23 cellular contexts compared by ENCODE assay signal in the genomic region with DNA sequence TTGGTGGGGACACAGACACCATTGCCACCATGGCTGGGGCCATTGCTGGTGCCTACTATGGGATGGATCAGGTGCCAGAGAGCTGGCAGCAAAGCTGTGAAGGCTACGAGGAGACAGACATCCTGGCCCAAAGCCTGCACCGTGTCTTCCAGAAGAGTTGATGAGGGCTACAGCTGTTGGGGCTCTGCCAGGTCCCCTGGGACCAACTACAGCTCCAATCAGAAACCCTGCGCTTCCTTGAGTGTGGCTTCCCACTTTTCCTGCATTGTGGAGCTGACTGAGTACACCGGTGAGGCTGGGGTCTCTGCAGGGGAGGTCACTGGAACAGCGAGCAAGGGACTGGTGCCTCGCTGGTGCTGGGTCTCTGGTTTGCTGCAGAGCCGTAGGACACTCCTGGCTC. TPM values are rescaled to one million over a fixed set of nuclear protein-coding genes. Genes with fewer than 3 reads are reported as not detected.
DNase-seq lines count a peak whose midpoint lies in the region; TF ChIP-seq lines count a peak whose summit lies in the region.
"Had no signal": no experiment of that assay in that cellular context is flagged by ENCODE, and none has a peak within 500 bp of the region (broad histone marks: within the 10 kb centered on the region; RNA-seq: fewer than 3 reads in every experiment).

No MANE protein-coding gene starts in this region.

- no peak overlapping the region for H3K4me3 Mint-ChIP-seq in activated naive CD4-positive, alpha-beta T cell treated with anti-CD3 and anti-CD28 coated beads, Interleukin-2, amount 10 ng/mL, durations not matched to agents 7 days and 5 days
- no peak overlapping the region for H3K4me3 Mint-ChIP-seq in osteocyte (ENCODE audit: unreplicated experiment)
- H3K4me3 Mint-ChIP-seq: activated B cell treated with CpG ODN at 0.5 μM for 24 hours had no signal

- peak overlapping the region; percentile 46; the same call in 1 of the 2 replicates for H3K27ac ChIP-seq in RWPE1
- peak overlapping the region; percentile 95 for H3K27ac ChIP-seq in layer of hippocampus (ENCODE audit: low read depth, low read length)
- peak overlapping the region; percentile 93 for H3K27ac ChIP-seq in substantia nigra (ENCODE audit: low read depth, low read length, poor library complexity, severe bottlenecking)
- H3K27ac ChIP-seq: prostate gland, SJCRH30 had no signal

- no peak overlapping the region for H3K27ac Mint-ChIP-seq in activated naive CD4-positive, alpha-beta T cell treated with anti-CD3 and anti-CD28 coated beads, Interleukin-2, amount 10 ng/mL, durations not matched to agents 7 days and 5 days
- H3K27ac Mint-ChIP-seq in osteocyte (ENCODE audit: unreplicated experiment), result no peak overlapping the region
- H3K27ac Mint-ChIP-seq: activated B cell treated with CpG ODN at 0.5 μM for 24 hours had no signal

- TF ChIP-seq CTCF in RWPE1 (conservative IDR thresholded peaks at IDR 0.05; ENCODE audit: low read depth), result no peak
- no peak for TF ChIP-seq CTCF in osteocyte (IDR thresholded peaks at IDR 0.05)

- H3K9me3 Mint-ChIP-seq in activated naive CD4-positive, alpha-beta T cell treated with anti-CD3 and anti-CD28 coated beads, Interleukin-2, amount 10 ng/mL, durations not matched to agents 7 days and 5 days, result no peaks in the 10 kb centered on the region
- no peaks in the 10 kb centered on the region for H3K9me3 Mint-ChIP-seq in osteocyte (ENCODE audit: unreplicated experiment)
- H3K9me3 Mint-ChIP-seq: activated B cell treated with CpG ODN at 0.5 μM for 24 hours had no signal

- H3K4me1 Mint-ChIP-seq in activated naive CD4-positive, alpha-beta T cell treated with anti-CD3 and anti-CD28 coated beads, Interleukin-2, amount 10 ng/mL, durations not matched to agents 7 days and 5 days, result peaks cover 24% of the 10 kb centered on the region
- H3K4me1 Mint-ChIP-seq in osteocyte (ENCODE audit: unreplicated experiment), result peaks cover 21% of the 10 kb centered on the region

- POLR2A ChIA-PET in RWPE1 (lab: Yijun Ruan, JAX; ENCODE audit: low non-redundant PET), result no interaction called here

- DNase-seq in activated naive CD4-positive, alpha-beta T cell treated with anti-CD3 and anti-CD28 coated beads, Interleukin-2, amount 10 ng/mL, durations not matched to agents 7 days and 5 days, result peak; percentile 12
- DNase-seq in activated naive CD4-positive, alpha-beta T cell treated with anti-CD3 and anti-CD28 coated beads, Interleukin-2, amount 50 U/mL, for 16 hours, result no peak
- DNase-seq in RWPE1 (ENCODE audit: low spot score), result no peak
- DNase-seq in substantia nigra (lab: John Stamatoyannopoulos, UW), result peak in 11 of 49 donors; percentile 18 to 77 (median 31)
- no peak for DNase-seq in osteocyte (ENCODE audit: extremely low spot score, unreplicated experiment)
- DNase-seq in NCI-H1092 (lab: John Stamatoyannopoulos, UW), result no peak
- DNase-seq in stimulated activated CD4-positive, alpha-beta T cell treated with anti-CD3 and anti-CD28 coated beads, Interleukin-4, amount 100 ng/mL, for 1 hour, result no peak
- DNase-seq: activated B cell treated with CpG ODN at 0.5 μM for 24 hours; activated CD4-positive, alpha-beta T cell treated with anti-CD3 and anti-CD28 coated beads, Interleukin-2, amount 50 U/mL, for 4 hours; activated CD8-positive, alpha-beta memory T cell treated with anti-CD3 and anti-CD28 coated beads, Interleukin-2, amount 50 U/mL, for 4 hours; body of pancreas; Calu3; foreskin fibroblast; NCI-H187 treated with DMSO at 0.1 percent for 48 hours; NCI-H69; SJCRH30; stomach; upper lobe of right lung had no signal

- H3K27me3 Mint-ChIP-seq in activated naive CD4-positive, alpha-beta T cell treated with anti-CD3 and anti-CD28 coated beads, Interleukin-2, amount 10 ng/mL, durations not matched to agents 7 days and 5 days, result no peaks in the 10 kb centered on the region
- H3K27me3 Mint-ChIP-seq in osteocyte (ENCODE audit: unreplicated experiment), result no peaks in the 10 kb centered on the region
- H3K27me3 Mint-ChIP-seq: activated B cell treated with CpG ODN at 0.5 μM for 24 hours had no signal

- no peaks in the 10 kb centered on the region for H3K27me3 ChIP-seq in layer of hippocampus (ENCODE audit: control insufficient read depth, insufficient read depth, low read length)
- H3K27me3 ChIP-seq: body of pancreas, heart left ventricle, SJCRH30, stomach, upper lobe of right lung had no signal

- CTCF ChIA-PET in activated naive CD4-positive, alpha-beta T cell treated with anti-CD3 and anti-CD28 coated beads, Interleukin-2, amount 10 ng/mL, durations not matched to agents 7 days and 5 days (lab: Charles Lee), result interaction anchor here (1.2 to 2.4 kb wide), 2 partner anchors 41 to 193 kb away, joined by 5 to 12 read pairs; no protein-coding TSS in a partner anchor
- CTCF ChIA-PET in RWPE1 (lab: Yijun Ruan, JAX), result interaction anchor here (0.6 kb wide), 2 partner anchors 7 to 1355 kb away, joined by 3 read pairs; no protein-coding TSS in a partner anchor

- peaks cover 27% of the 10 kb centered on the region for H3K36me3 Mint-ChIP-seq in activated naive CD4-positive, alpha-beta T cell treated with anti-CD3 and anti-CD28 coated beads, Interleukin-2, amount 10 ng/mL, durations not matched to agents 7 days and 5 days
- H3K36me3 Mint-ChIP-seq in osteocyte (ENCODE audit: unreplicated experiment), result peaks cover 9% of the 10 kb centered on the region

RNA-seq across cellular contexts. Expression of a gene that starts 4.5 kb away (rescaled TPM):
- total RNA-seq in osteocyte, result 19.7 and 24.4 TPM in 2 replicates

RNA-seq across cellular contexts. Expression of a gene that starts 9.3 kb away (rescaled TPM):
- total RNA-seq in osteocyte, result 0.39 and 0.70 TPM in 2 replicates
- total RNA-seq: activated B cell treated with CpG ODN at 0.5 μM for 24 hours, esophagus mucosa, LHCN-M2, SJCRH30, stomach had no signal

RNA-seq across cellular contexts. Expression of a gene that starts 31.8 kb away (rescaled TPM):
- 8.2 and 10.1 TPM in 2 replicates for total RNA-seq in osteocyte
- total RNA-seq: Calu3 had no signal

RNA-seq across cellular contexts. Expression of a gene that starts 56.1 kb away (rescaled TPM):
- total RNA-seq in osteocyte, result 68.9 and 72.4 TPM in 2 replicates
